In the genomic region with DNA sequence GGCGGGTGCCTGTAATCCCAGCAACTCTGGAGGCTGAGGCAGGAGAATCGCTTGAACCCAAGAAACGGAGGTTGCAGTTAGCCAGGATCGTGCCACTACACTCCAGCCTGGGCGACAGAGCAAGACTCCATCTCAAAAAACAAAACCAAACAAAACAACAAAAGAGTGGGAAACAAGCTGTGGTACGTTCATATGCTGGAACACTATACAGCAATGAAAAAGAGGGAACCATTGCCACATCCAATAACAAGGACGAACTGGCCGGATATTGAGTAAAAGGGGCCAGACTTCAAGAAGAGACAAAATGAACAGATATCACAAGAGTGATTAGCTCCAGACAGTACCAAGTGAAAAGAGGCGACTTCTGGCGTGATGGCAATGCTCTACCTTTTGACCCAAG, we compare ENCODE assay signal across 35 cellular contexts.
"Had no signal": no experiment of that assay in that cellular context is flagged by ENCODE, and none has a peak within 500 bp of the region (broad histone marks: within the 10 kb centered on the region; RNA-seq: fewer than 3 reads in every experiment).

No MANE protein-coding gene starts in this region.

- FAIRE-seq: TTC549 had no signal

- H3K27me3 ChIP-seq: adrenal gland, ascending aorta, breast epithelium had no signal

- ATAC-seq: activated CD8-positive, alpha-beta T cell treated with anti-CD3 and anti-CD28 coated beads for 36 hours; activated naive CD4-positive, alpha-beta T cell treated with anti-CD3 and anti-CD28 coated beads, Interleukin-2, amount 50 U/mL, for 72 hours; activated T-cell treated with anti-CD3 and anti-CD28 coated beads, Interleukin-2, amount 50 U/mL, for 4 hours; activated T-cell treated with anti-CD3 and anti-CD28 coated beads, Interleukin-2, amount 50 U/mL, for 72 hours; activated T-helper 17 cell treated with anti-CD3 and anti-CD28 coated beads, Interleukin-2, amount 50 U/mL, for 72 hours had no signal

- H3K4me3 ChIP-seq: adrenal gland, ascending aorta, breast epithelium had no signal

- H3K36me3 Mint-ChIP-seq: activated CD4-positive, alpha-beta memory T cell treated with anti-CD3 and anti-CD28 coated beads for 36 hours; activated naive CD4-positive, alpha-beta T cell treated with anti-CD3 and anti-CD28 coated beads, Interleukin-2, amount 50 U/mL, for 72 hours had no signal

- H3K27me3 Mint-ChIP-seq: activated B cell treated with CpG ODN at 0.5 μM for 24 hours; activated CD4-positive, alpha-beta memory T cell treated with anti-CD3 and anti-CD28 coated beads for 36 hours; activated CD4-positive, alpha-beta T cell treated with anti-CD3 and anti-CD28 coated beads, Interleukin-2, amount 10 ng/mL, durations not matched to agents 24 days and 14 days; activated CD8-positive, alpha-beta T cell treated with anti-CD3 and anti-CD28 coated beads for 36 hours; activated naive CD8-positive, alpha-beta T cell treated with anti-CD3 and anti-CD28 coated beads for 36 hours; activated T-helper 17 cell treated with anti-CD3 and anti-CD28 coated beads, Interleukin-2, amount 50 U/mL, for 72 hours; brain had no signal

- H3K27ac ChIP-seq: adrenal gland, ascending aorta, breast epithelium, VCaP had no signal

- DNase-seq: activated B cell treated with CpG ODN at 0.5 μM for 24 hours; activated CD4-positive, alpha-beta memory T cell treated with anti-CD3 and anti-CD28 coated beads for 36 hours; activated CD4-positive, alpha-beta T cell treated with anti-CD3 and anti-CD28 coated beads for 4 hours; activated CD4-positive, alpha-beta T cell treated with anti-CD3 and anti-CD28 coated beads, Interleukin-2, amount 10 ng/mL, durations not matched to agents 24 days and 14 days; activated CD4-positive, alpha-beta T cell treated with anti-CD3 and anti-CD28 coated beads, Interleukin-2, amount 50 U/mL, for 1 hour; activated CD4-positive, alpha-beta T cell treated with anti-CD3 and anti-CD28 coated beads, Interleukin-2, amount 50 U/mL, for 4 hours; activated CD4-positive, CD25-positive, alpha-beta regulatory T cell treated with anti-CD3 and anti-CD28 coated beads, Interleukin-2, amount 50 U/mL, for 72 hours; activated CD8-positive, alpha-beta memory T cell treated with anti-CD3 and anti-CD28 coated beads, Interleukin-2, amount 50 U/mL, for 4 hours; activated CD8-positive, alpha-beta T cell treated with anti-CD3 and anti-CD28 coated beads for 36 hours; activated effector memory CD4-positive, alpha-beta T cell treated with anti-CD3 and anti-CD28 coated beads, Interleukin-2, amount 50 U/mL, for 16 hours; activated gamma-delta T cell treated with Interleukin-2 at 50 U/mL for 16 hours; activated naive CD4-positive, alpha-beta T cell; activated naive CD4-positive, alpha-beta T cell treated with anti-CD3 and anti-CD28 coated beads for 36 hours; activated naive CD4-positive, alpha-beta T cell treated with anti-CD3 and anti-CD28 coated beads, Interleukin-2, amount 50 U/mL, for 16 hours; activated naive CD8-positive, alpha-beta T cell treated with anti-CD3 and anti-CD28 coated beads for 36 hours; activated T-cell treated with anti-CD3 and anti-CD28 coated beads for 4 hours; activated T-cell treated with anti-CD3 and anti-CD28 coated beads, Interleukin-2, amount 50 U/mL, for 1 hour; activated T-cell treated with anti-CD3 and anti-CD28 coated beads, Interleukin-2, amount 50 U/mL, for 4 hours; activated T-cell treated with anti-CD3 and anti-CD28 coated beads, Interleukin-2, amount 50 U/mL, for 72 hours; adrenal gland; amniotic stem cell; central memory CD4-positive, alpha-beta T cell; T-helper 1 cell; T-helper 2 cell; T-helper 9 cell had no signal

- H3K4me3 Mint-ChIP-seq: activated B cell treated with CpG ODN at 0.5 μM for 24 hours; activated CD4-positive, alpha-beta memory T cell treated with anti-CD3 and anti-CD28 coated beads for 36 hours; activated CD4-positive, alpha-beta T cell treated with anti-CD3 and anti-CD28 coated beads, Interleukin-2, amount 10 ng/mL, durations not matched to agents 24 days and 14 days; activated CD8-positive, alpha-beta T cell treated with anti-CD3 and anti-CD28 coated beads for 36 hours; activated naive CD4-positive, alpha-beta T cell treated with anti-CD3 and anti-CD28 coated beads for 36 hours; activated naive CD8-positive, alpha-beta T cell treated with anti-CD3 and anti-CD28 coated beads for 36 hours; activated T-cell treated with anti-CD3 and anti-CD28 coated beads, Interleukin-2, amount 50 U/mL, for 4 hours; activated T-cell treated with anti-CD3 and anti-CD28 coated beads, Interleukin-2, amount 50 U/mL, for 72 hours; activated T-helper 1 cell treated with anti-CD3 and anti-CD28 coated beads, Interleukin-12 subunit alpha, Interleukin-12 subunit beta, Interleukin-2, Interleukin-4 antibody, amounts not matched to agents 30 ng/mL and 10 ng/mL and 1 ng/mL, durations not matched to agents 14 hours and 24 hours and 36 hours; activated T-helper 17 cell treated with anti-CD3 and anti-CD28 coated beads, Interleukin-2, amount 50 U/mL, for 72 hours; brain; T-helper 1 cell treated with Interleukin-12 subunit alpha and Interleukin-12 subunit beta and Interleukin-4 antibody, amounts not matched to agents 30 μg/mL and 1 μg/mL, for 36 hours; T-helper 2 cell treated with Interferon-gamma antibody and Interleukin-4, amounts not matched to agents 5 μg/mL and 100 μg/mL, for 36 hours had no signal

- H3K27ac Mint-ChIP-seq: activated B cell treated with CpG ODN at 0.5 μM for 24 hours; activated CD4-positive, alpha-beta memory T cell treated with anti-CD3 and anti-CD28 coated beads for 36 hours; activated CD4-positive, alpha-beta T cell treated with anti-CD3 and anti-CD28 coated beads, Interleukin-2, amount 10 ng/mL, durations not matched to agents 24 days and 14 days; activated CD8-positive, alpha-beta T cell treated with anti-CD3 and anti-CD28 coated beads for 36 hours; activated naive CD4-positive, alpha-beta T cell treated with anti-CD3 and anti-CD28 coated beads for 36 hours; activated naive CD4-positive, alpha-beta T cell treated with anti-CD3 and anti-CD28 coated beads, Interleukin-2, amount 50 U/mL, for 72 hours; activated naive CD8-positive, alpha-beta T cell treated with anti-CD3 and anti-CD28 coated beads for 36 hours; activated T-cell treated with anti-CD3 and anti-CD28 coated beads, Interleukin-2, amount 50 U/mL, for 72 hours; activated T-helper 1 cell treated with anti-CD3 and anti-CD28 coated beads, Interleukin-12 subunit alpha, Interleukin-12 subunit beta, Interleukin-2, Interleukin-4 antibody, amounts not matched to agents 30 ng/mL and 10 ng/mL and 1 ng/mL, durations not matched to agents 14 hours and 24 hours and 36 hours; activated T-helper 17 cell treated with anti-CD3 and anti-CD28 coated beads, Interleukin-2, amount 50 U/mL, for 72 hours; T-helper 1 cell treated with Interleukin-12 subunit alpha and Interleukin-12 subunit beta and Interleukin-4 antibody, amounts not matched to agents 30 μg/mL and 1 μg/mL, for 36 hours; T-helper 2 cell treated with Interferon-gamma antibody and Interleukin-4, amounts not matched to agents 5 μg/mL and 100 μg/mL, for 36 hours had no signal

- H3K9me3 Mint-ChIP-seq: activated B cell treated with CpG ODN at 0.5 μM for 24 hours; activated CD4-positive, alpha-beta memory T cell treated with anti-CD3 and anti-CD28 coated beads for 36 hours; activated CD4-positive, alpha-beta T cell treated with anti-CD3 and anti-CD28 coated beads, Interleukin-2, amount 10 ng/mL, durations not matched to agents 24 days and 14 days; activated CD8-positive, alpha-beta T cell treated with anti-CD3 and anti-CD28 coated beads for 36 hours; activated naive CD4-positive, alpha-beta T cell treated with anti-CD3 and anti-CD28 coated beads for 36 hours; activated naive CD4-positive, alpha-beta T cell treated with anti-CD3 and anti-CD28 coated beads, Interleukin-2, amount 50 U/mL, for 72 hours; activated naive CD8-positive, alpha-beta T cell treated with anti-CD3 and anti-CD28 coated beads for 36 hours; activated T-cell treated with anti-CD3 and anti-CD28 coated beads, Interleukin-2, amount 50 U/mL, for 4 hours; activated T-cell treated with anti-CD3 and anti-CD28 coated beads, Interleukin-2, amount 50 U/mL, for 72 hours; activated T-helper 1 cell treated with anti-CD3 and anti-CD28 coated beads, Interleukin-12 subunit alpha, Interleukin-12 subunit beta, Interleukin-2, Interleukin-4 antibody, amounts not matched to agents 30 ng/mL and 10 ng/mL and 1 ng/mL, durations not matched to agents 14 hours and 24 hours and 36 hours; activated T-helper 17 cell treated with anti-CD3 and anti-CD28 coated beads, Interleukin-2, amount 50 U/mL, for 72 hours; brain; T-helper 1 cell treated with Interleukin-12 subunit alpha and Interleukin-12 subunit beta and Interleukin-4 antibody, amounts not matched to agents 30 μg/mL and 1 μg/mL, for 36 hours; T-helper 2 cell treated with Interferon-gamma antibody and Interleukin-4, amounts not matched to agents 5 μg/mL and 100 μg/mL, for 36 hours had no signal

- H3K36me3 ChIP-seq: adrenal gland, ascending aorta, breast epithelium had no signal

- H3K9me3 ChIP-seq: adrenal gland, ascending aorta, breast epithelium had no signal

- H3K4me1 Mint-ChIP-seq: activated T-helper 17 cell treated with anti-CD3 and anti-CD28 coated beads, Interleukin-2, amount 50 U/mL, for 72 hours had no signal
